25 cellular contexts compared by ENCODE assay signal in genomic region chrX:65987856-65988255, GRCh38. TPM values are rescaled to one million over a fixed set of nuclear protein-coding genes. Genes with fewer than 3 reads are reported as not detected.
DNase-seq lines count a peak whose midpoint lies in the region; ATAC-seq and TF ChIP-seq lines count a peak whose summit lies in the region.
"Had no signal": no experiment of that assay in that cellular context is flagged by ENCODE, and none has a peak within 500 bp of the region (broad histone marks: within the 10 kb centered on the region; RNA-seq: fewer than 3 reads in every experiment).

No MANE protein-coding gene starts in this region.

- POLR2A ChIA-PET in activated CD4-positive, alpha-beta T cell treated with anti-CD3 and anti-CD28 coated beads for 36 hours (lab: Charles Lee), result no interaction called here

- H3K9me3 ChIP-seq in KOPT-K1 (ENCODE audit: insufficient read depth, low read length, poor library complexity, severe bottlenecking) (peaks cover 9% of the 10 kb centered on the region), neutrophil (no peaks in the 10 kb centered on the region), T-helper 17 cell (ENCODE audit: control insufficient read depth, low read length, poor library complexity, severe bottlenecking) (no peaks in the 10 kb centered on the region)
- H3K9me3 ChIP-seq: SJCRH30 had no signal

- ATAC-seq in activated CD4-positive, alpha-beta T cell treated with anti-CD3 and anti-CD28 coated beads for 36 hours, result no peak
- ATAC-seq in T-helper 17 cell, result no peak
- ATAC-seq: activated CD4-positive, CD25-positive, alpha-beta regulatory T cell treated with anti-CD3 and anti-CD28 coated beads, Interleukin-2, amount 50 U/mL, for 24 hours; naive thymus-derived CD4-positive, alpha-beta T cell had no signal

- peaks cover 21% of the 10 kb centered on the region for H3K4me1 Mint-ChIP-seq in activated CD4-positive, alpha-beta T cell treated with anti-CD3 and anti-CD28 coated beads for 36 hours
- H3K4me1 Mint-ChIP-seq in T-helper 17 cell (peaks cover 16% of the 10 kb centered on the region), progenitor cell of endocrine pancreas (ENCODE audit: low read depth) (peaks cover 2% of the 10 kb centered on the region)

- no peak overlapping the region for H3K4me3 Mint-ChIP-seq in activated CD4-positive, alpha-beta T cell treated with anti-CD3 and anti-CD28 coated beads for 36 hours
- H3K4me3 Mint-ChIP-seq in T-helper 17 cell, result no peak overlapping the region
- H3K4me3 Mint-ChIP-seq in progenitor cell of endocrine pancreas (ENCODE audit: low read depth), result no peak overlapping the region
- H3K4me3 Mint-ChIP-seq: memory B cell had no signal

- no peaks in the 10 kb centered on the region for H3K36me3 Mint-ChIP-seq in activated CD4-positive, alpha-beta T cell treated with anti-CD3 and anti-CD28 coated beads for 36 hours (ENCODE audit: low read depth)
- H3K36me3 Mint-ChIP-seq in T-helper 17 cell (ENCODE audit: low read depth) (no peaks in the 10 kb centered on the region), progenitor cell of endocrine pancreas (ENCODE audit: insufficient read depth) (no peaks in the 10 kb centered on the region)

- H3K27me3 ChIP-seq in neutrophil, result no peaks in the 10 kb centered on the region
- H3K27me3 ChIP-seq: SJCRH30 had no signal

- no peak for DNase-seq in activated CD4-positive, alpha-beta T cell treated with anti-CD3 and anti-CD28 coated beads for 36 hours
- DNase-seq in activated CD4-positive, alpha-beta T cell treated with anti-CD3 and anti-CD28 coated beads, Interleukin-2, amount 50 U/mL, for 1 hour, result no peak
- DNase-seq in SKM-1 (lab: John Stamatoyannopoulos, UW; ENCODE audit: unreplicated experiment) (peak; percentile 38), T-helper 17 cell (no peak), progenitor cell of endocrine pancreas (ENCODE audit: low spot score, unreplicated experiment) (no peak), NCI-H748 treated with DMSO at 0.1 percent for 48 hours (lab: John Stamatoyannopoulos, UW) (no peak)
- DNase-seq: C1 segment of cervical spinal cord; DMS 273 treated with DMSO at 0.1 percent for 48 hours; foreskin melanocyte; HCEC 1CT; kidney; naive thymus-derived CD4-positive, alpha-beta T cell; NCI-H1048; NCI-H2081; NCI-H510A treated with DMSO at 0.1 percent for 48 hours; SJCRH30; stimulated activated CD4-positive, alpha-beta T cell treated with anti-CD3 and anti-CD28 coated beads, Interleukin-2, amount 100 ng/mL, for 48 hours; T-helper 9 cell had no signal

- CTCF ChIA-PET in activated CD4-positive, alpha-beta T cell treated with anti-CD3 and anti-CD28 coated beads for 36 hours (lab: Charles Lee), result no interaction called here

- H3K36me3 ChIP-seq in KOPT-K1 (ENCODE audit: insufficient read depth, low read length) (no peaks in the 10 kb centered on the region), neutrophil (no peaks in the 10 kb centered on the region)
- H3K36me3 ChIP-seq: SJCRH30 had no signal

- H3K9me3 Mint-ChIP-seq in activated CD4-positive, alpha-beta T cell treated with anti-CD3 and anti-CD28 coated beads for 36 hours (ENCODE audit: low read depth), result no peaks in the 10 kb centered on the region
- peaks cover 18% of the 10 kb centered on the region for H3K9me3 Mint-ChIP-seq in progenitor cell of endocrine pancreas (ENCODE audit: low read depth)

- no peaks in the 10 kb centered on the region for H3K27me3 Mint-ChIP-seq in activated CD4-positive, alpha-beta T cell treated with anti-CD3 and anti-CD28 coated beads for 36 hours
- H3K27me3 Mint-ChIP-seq in T-helper 17 cell, result no peaks in the 10 kb centered on the region
- H3K27me3 Mint-ChIP-seq in progenitor cell of endocrine pancreas, result no peaks in the 10 kb centered on the region
- H3K27me3 Mint-ChIP-seq: memory B cell; naive thymus-derived CD4-positive, alpha-beta T cell had no signal

- peaks cover 64 to 67% of the 10 kb centered on the region in 2 experiments for H3K4me1 ChIP-seq in neutrophil (ENCODE audit: control insufficient read depth in 1 of 2, insufficient read depth in 1 of 2, low read depth in 1 of 2, low read length in 1 of 2)
- H3K4me1 ChIP-seq: SJCRH30 had no signal

- peak overlapping the region; percentile 69 for H3K27ac ChIP-seq in KOPT-K1 (ENCODE audit: low read depth, low read length, poor library complexity, severe bottlenecking)
- peak overlapping the region; percentile 84 for H3K27ac ChIP-seq in neutrophil
- H3K27ac ChIP-seq: SJCRH30 had no signal

- peak overlapping the region; percentile 49 to 54 for H3K4me3 ChIP-seq in neutrophil (ENCODE audit: low read depth in 1 of 2, low read length in 1 of 2)
- H3K4me3 ChIP-seq: SJCRH30 had no signal

- peak overlapping the region; percentile 58 for H3K27ac Mint-ChIP-seq in activated CD4-positive, alpha-beta T cell treated with anti-CD3 and anti-CD28 coated beads for 36 hours
- no peak overlapping the region for H3K27ac Mint-ChIP-seq in T-helper 17 cell
- H3K27ac Mint-ChIP-seq in progenitor cell of endocrine pancreas, result no peak overlapping the region
- H3K27ac Mint-ChIP-seq: memory B cell had no signal

- TF ChIP-seq CTCF in neutrophil (IDR thresholded peaks at IDR 0.05) (no peak), progenitor cell of endocrine pancreas (IDR thresholded peaks at IDR 0.05; ENCODE audit: unreplicated experiment) (no peak)

- intact Hi-C loops in activated CD4-positive, alpha-beta T cell treated with anti-CD3 and anti-CD28 coated beads for 36 hours (cut with DNase I, micrococcal nuclease), result loop anchor here (2.0 to 5.0 kb wide), 4 partner anchors 123 to 321 kb away; partner anchors contain the start of gene MSN (in 1 of the 2)

RNA-seq across cellular contexts. Expression of gene VSIG4, which starts 52.0 kb away (rescaled TPM):
- total RNA-seq in activated CD4-positive, alpha-beta T cell treated with anti-CD3 and anti-CD28 coated beads for 36 hours, result under 1 TPM in 1 of 2 experiments, not detected in 1; 0.09 TPM
- total RNA-seq in T-helper 17 cell (under 1 TPM in 1 of 2 donors, not detected in 1; 0.60 TPM), progenitor cell of endocrine pancreas (not detected in 2 replicates)
- total RNA-seq: A172, dermis microvascular lymphatic vessel endothelial cell, epithelial cell of proximal tubule, SJCRH30 had no signal
